In genomic region chr12:125172231-125172850, GRCh38 we compare ENCODE assay signal across 17 cellular contexts. TPM values are rescaled to one million over a fixed set of nuclear protein-coding genes. Genes with fewer than 3 reads are reported as not detected.
A peak's percentile ranks its signal among the peaks of the same experiment; 100 is the strongest.
DNase-seq lines count a peak whose midpoint lies in the region; ATAC-seq and TF ChIP-seq lines count a peak whose summit lies in the region.
"Had no signal": no experiment of that assay in that cellular context is flagged by ENCODE, and none has a peak within 500 bp of the region (broad histone marks: within the 10 kb centered on the region; RNA-seq: fewer than 3 reads in every experiment).

No MANE protein-coding gene starts in this region.

- intact Hi-C loops in Right ventricle myocardium inferior (cut with DNase I) (loop anchor here (5.0 kb wide), 1 partner anchor 255 kb away; no protein-coding TSS in a partner anchor), head of caudate nucleus (cut with DNase I) (no loop called here), right cardiac atrium (cut with DNase I) (no loop called here), gastrocnemius medialis (cut with DNase I; ENCODE audit: low total_unique reads) (no loop called here), tibial artery (cut with DNase I; ENCODE audit: low total_unique reads) (no loop called here)

- TF ChIP-seq POLR2A in gastrocnemius medialis (IDR thresholded peaks at IDR 0.05) (no peak), upper lobe of left lung (IDR thresholded peaks at IDR 0.05) (no peak)

- H3K36me3 ChIP-seq in right atrium auricular region = no peaks in the 10 kb centered on the region
- H3K36me3 ChIP-seq in gastrocnemius medialis = no peaks in the 10 kb centered on the region
- no peaks in the 10 kb centered on the region for H3K36me3 ChIP-seq in upper lobe of left lung
- H3K36me3 ChIP-seq in tibial artery = no peaks in the 10 kb centered on the region

- H3K27ac ChIP-seq in right atrium auricular region = peak overlapping the region in 1 of 2 donors; percentile 49
- peak overlapping the region; percentile 69 for H3K27ac ChIP-seq in right cardiac atrium (ENCODE audit: low read length)
- no peak overlapping the region for H3K27ac ChIP-seq in gastrocnemius medialis
- H3K27ac ChIP-seq in upper lobe of left lung = no peak overlapping the region
- H3K27ac ChIP-seq in tibial artery = no peak overlapping the region
- H3K27ac ChIP-seq: 22Rv1 had no signal

- no peak for DNase-seq in Right ventricle myocardium inferior (ENCODE audit: missing footprints)
- no peak for DNase-seq in right atrium auricular region (ENCODE audit: low spot score)
- DNase-seq in head of caudate nucleus = peak in 24 of 42 donors; percentile 29 to 86 (median 54)
- DNase-seq in right cardiac atrium = no peak
- DNase-seq in superior temporal gyrus (ENCODE audit: extremely low spot score) = peak; percentile 58
- DNase-seq in gastrocnemius medialis = no peak
- no peak for DNase-seq in upper lobe of left lung
- DNase-seq in tibial artery = no peak
- DNase-seq: CD8-positive, alpha-beta T cell; COR-L47; DMS153; DMS79 treated with DMSO at 0.1 percent for 48 hours; EL; H7 had no signal

- H3K9me3 ChIP-seq in right atrium auricular region (peaks cover 0 to 6% of the 10 kb centered on the region in 2 donors), right cardiac atrium (ENCODE audit: control insufficient read depth, low read length) (no peaks in the 10 kb centered on the region), gastrocnemius medialis (peaks cover 0 to 5% (median 0%) of the 10 kb centered on the region in 3 donors), upper lobe of left lung (peaks cover 0 to 6% (median 0%) of the 10 kb centered on the region in 4 donors), tibial artery (peaks cover 0 to 16% (median 0%) of the 10 kb centered on the region in 3 donors)

- no peaks in the 10 kb centered on the region for H3K27me3 ChIP-seq in right atrium auricular region
- H3K27me3 ChIP-seq in right cardiac atrium (ENCODE audit: control insufficient read depth, insufficient read depth) = no peaks in the 10 kb centered on the region
- H3K27me3 ChIP-seq in gastrocnemius medialis = no peaks in the 10 kb centered on the region
- no peaks in the 10 kb centered on the region for H3K27me3 ChIP-seq in upper lobe of left lung
- peaks cover 0 to 31% of the 10 kb centered on the region in 2 donors for H3K27me3 ChIP-seq in tibial artery

- TF ChIP-seq EP300 in upper lobe of left lung (IDR thresholded peaks at IDR 0.05) = no peak

- 61% methylated on average over 9 of the region's 9 CpGs for WGBS in right cardiac atrium
- WGBS in upper lobe of left lung, 2 donors = 71 to 81% methylated on average over 7 to 9 of the region's 9 CpGs

- H3K4me3 ChIP-seq in right atrium auricular region (no peak overlapping the region), right cardiac atrium (ENCODE audit: low read length) (no peak overlapping the region), gastrocnemius medialis (no peak overlapping the region), upper lobe of left lung (no peak overlapping the region), tibial artery (no peak overlapping the region)
- H3K4me3 ChIP-seq: GM23338 had no signal

- peak; percentile 51 for ATAC-seq in Right ventricle myocardium inferior
- ATAC-seq in right cardiac atrium = no peak
- no peak for ATAC-seq in gastrocnemius medialis
- no peak for ATAC-seq in upper lobe of left lung (ENCODE audit: low FRiP score in 2 of 2)
- ATAC-seq: CD8-positive, alpha-beta T cell; GM23338 had no signal

- TF ChIP-seq CTCF in right atrium auricular region (IDR thresholded peaks at IDR 0.05) = no peak
- no peak for TF ChIP-seq CTCF in gastrocnemius medialis (IDR thresholded peaks at IDR 0.05 in 4 of 5, conservative IDR thresholded peaks at IDR 0.05 in 1 of 5)
- TF ChIP-seq CTCF in upper lobe of left lung (IDR thresholded peaks at IDR 0.05) = no peak
- TF ChIP-seq CTCF in tibial artery (IDR thresholded peaks at IDR 0.05) = no peak

- in situ Hi-C loops in gastrocnemius medialis (cut with MboI; ENCODE audit: low sequenced_read_pairs in 4 of 4) = no loop called here

- H3K4me1 ChIP-seq in right atrium auricular region (peaks cover 0 to 14% of the 10 kb centered on the region in 2 donors), right cardiac atrium (ENCODE audit: control insufficient read depth, insufficient read depth, low read length) (no peaks in the 10 kb centered on the region), gastrocnemius medialis (no peaks in the 10 kb centered on the region), upper lobe of left lung (no peaks in the 10 kb centered on the region), tibial artery (no peaks in the 10 kb centered on the region)

RNA-seq across cellular contexts. Expression of gene TMEM132B, which starts 13.8 kb away (rescaled TPM):
- total RNA-seq in Right ventricle myocardium inferior (6.8 TPM), right atrium auricular region (1 to 10 TPM; 1.3 to 2.3 TPM), right cardiac atrium (10 to 100 TPM in 3 of 4 donors, 1 to 10 TPM in 1; 8.5 to 14.3 (median 11.8) TPM), gastrocnemius medialis (1 to 10 TPM; 1.6 to 4.9 (median 2.9) TPM), upper lobe of left lung (under 1 TPM in 4 of 6 donors, not detected in 2; 0.15 to 0.46 (median 0.35) TPM)
- 1.4 TPM for polyA plus RNA-seq in right cardiac atrium
- total RNA-seq: CD8-positive, alpha-beta T cell had no signal
- polyA plus RNA-seq: CD14-positive monocyte had no signal

Comparison
In these comparisons a context has a peak if more than half of its experiments do, and no peak if none do; other contexts are left out.
1. DNase-seq: peak in head of caudate nucleus (24 of 42) and superior temporal gyrus (single experiment); none in Right ventricle myocardium inferior (single experiment), right atrium auricular region (single experiment), right cardiac atrium (0 of 3), gastrocnemius medialis (0 of 2), upper lobe of left lung (0 of 2) and tibial artery (0 of 2).